27 cellular contexts compared by ENCODE assay signal in the genomic region with DNA sequence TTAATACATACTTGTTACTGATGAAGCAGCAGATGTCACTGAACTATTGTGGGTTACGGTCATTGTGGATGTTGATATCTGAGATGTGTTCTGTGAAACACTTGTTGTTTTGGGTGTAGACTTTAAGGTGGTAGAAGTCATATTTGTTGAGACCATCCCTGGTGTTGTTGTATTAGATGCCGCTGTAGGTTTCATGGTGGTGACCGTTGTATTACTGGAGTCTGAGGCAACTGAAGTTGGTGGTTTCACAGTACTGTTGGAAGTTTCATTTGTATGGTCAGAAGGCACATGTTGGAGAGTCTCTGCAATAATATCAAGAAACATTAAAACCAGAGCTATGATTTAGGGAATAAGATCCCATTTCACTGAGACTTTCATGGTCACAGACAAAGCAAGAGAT. TPM values are rescaled to one million over a fixed set of nuclear protein-coding genes. Genes with fewer than 3 reads are reported as not detected.
DNase-seq lines count a peak whose midpoint lies in the region; ATAC-seq, FAIRE-seq and TF ChIP-seq lines count a peak whose summit lies in the region.
"Had no signal": no experiment of that assay in that cellular context is flagged by ENCODE, and none has a peak within 500 bp of the region (broad histone marks: within the 10 kb centered on the region; RNA-seq: fewer than 3 reads in every experiment).

No MANE protein-coding gene starts in this region.

- no peaks in the 10 kb centered on the region for H3K27me3 ChIP-seq in neural progenitor cell
- H3K27me3 ChIP-seq: body of pancreas, Peyer's patch, SJCRH30, spleen had no signal

- H3K27ac ChIP-seq in neural progenitor cell, result no peak overlapping the region
- H3K27ac ChIP-seq: body of pancreas, lower lobe of right lung, Peyer's patch, SJCRH30 had no signal

- peaks cover 59% of the 10 kb centered on the region for H3K4me1 Mint-ChIP-seq in activated CD4-positive, alpha-beta memory T cell treated with anti-CD3 and anti-CD28 coated beads for 36 hours (ENCODE audit: low read depth)
- H3K4me1 Mint-ChIP-seq in activated CD4-positive, alpha-beta memory T cell treated with anti-CD3 and anti-CD28 coated beads, Interleukin-2, amount 10 ng/mL, durations not matched to agents 7 days and 5 days, result peaks cover 32% of the 10 kb centered on the region
- H3K4me1 Mint-ChIP-seq in HFFc6 (ENCODE audit: low read depth) (peaks cover 7% of the 10 kb centered on the region), nephron progenitor cell (peaks cover 6% of the 10 kb centered on the region), neural progenitor cell (peaks cover 3% of the 10 kb centered on the region)
- peaks cover 62% of the 10 kb centered on the region for H3K4me1 Mint-ChIP-seq in activated naive CD8-positive, alpha-beta T cell treated with anti-CD3 and anti-CD28 coated beads for 36 hours

- FAIRE-seq in urothelium cell line (lab: Jason Lieb, UNC), result no peak
- FAIRE-seq: GM12878, kidney had no signal

- H3K4me3 ChIP-seq in neural progenitor cell, result no peak overlapping the region
- H3K4me3 ChIP-seq: body of pancreas, GM12878, GM23338, lower lobe of right lung, Peyer's patch, SJCRH30, spleen had no signal

- no peak overlapping the region for H3K4me3 Mint-ChIP-seq in activated CD4-positive, alpha-beta memory T cell treated with anti-CD3 and anti-CD28 coated beads for 36 hours
- no peak overlapping the region for H3K4me3 Mint-ChIP-seq in activated CD4-positive, alpha-beta memory T cell treated with anti-CD3 and anti-CD28 coated beads, Interleukin-2, amount 10 ng/mL, durations not matched to agents 7 days and 5 days
- H3K4me3 Mint-ChIP-seq in HFFc6 (no peak overlapping the region), nephron progenitor cell (no peak overlapping the region), neural progenitor cell (no peak overlapping the region)
- no peak overlapping the region for H3K4me3 Mint-ChIP-seq in activated naive CD8-positive, alpha-beta T cell treated with anti-CD3 and anti-CD28 coated beads for 36 hours
- H3K4me3 Mint-ChIP-seq: GM23338 had no signal

- no peaks in the 10 kb centered on the region for H3K27me3 Mint-ChIP-seq in activated CD4-positive, alpha-beta memory T cell treated with anti-CD3 and anti-CD28 coated beads for 36 hours
- H3K27me3 Mint-ChIP-seq in activated CD4-positive, alpha-beta memory T cell treated with anti-CD3 and anti-CD28 coated beads, Interleukin-2, amount 10 ng/mL, durations not matched to agents 7 days and 5 days, result no peaks in the 10 kb centered on the region
- peaks cover 10% of the 10 kb centered on the region for H3K27me3 Mint-ChIP-seq in HFFc6 (ENCODE audit: insufficient read depth)
- H3K27me3 Mint-ChIP-seq in activated naive CD8-positive, alpha-beta T cell treated with anti-CD3 and anti-CD28 coated beads for 36 hours, result no peaks in the 10 kb centered on the region
- H3K27me3 Mint-ChIP-seq in nephron progenitor cell (ENCODE audit: low read depth, poor library complexity), result no peaks in the 10 kb centered on the region
- H3K27me3 Mint-ChIP-seq in neural progenitor cell (ENCODE audit: insufficient read depth, low read depth), result no peaks in the 10 kb centered on the region

- POLR2A ChIA-PET in activated CD4-positive, alpha-beta memory T cell treated with anti-CD3 and anti-CD28 coated beads for 36 hours (lab: Charles Lee), result interaction anchor here (1.9 kb wide), 1 partner anchor 13 kb away, joined by 4 read pairs; no protein-coding TSS in a partner anchor
- POLR2A ChIA-PET in activated CD4-positive, alpha-beta memory T cell treated with anti-CD3 and anti-CD28 coated beads, Interleukin-2, amount 10 ng/mL, durations not matched to agents 7 days and 5 days (lab: Charles Lee), result interaction anchor here (1.1 kb wide), 1 partner anchor 14 kb away, joined by 3 read pairs; no protein-coding TSS in a partner anchor

- peaks cover 3% of the 10 kb centered on the region for H3F3A ChIP-seq in neural progenitor cell (ENCODE audit: low read depth)

- TF ChIP-seq CTCF in HFFc6 (IDR thresholded peaks at IDR 0.05) (no peak), nephron progenitor cell (IDR thresholded peaks at IDR 0.05) (no peak), neural progenitor cell (IDR thresholded peaks at IDR 0.05) (no peak)

- H3K4me1 ChIP-seq in neural progenitor cell, result no peaks in the 10 kb centered on the region
- H3K4me1 ChIP-seq: body of pancreas, Caco-2, lower lobe of right lung, Peyer's patch had no signal

- peak overlapping the region; percentile 40 for H3K27ac Mint-ChIP-seq in activated CD4-positive, alpha-beta memory T cell treated with anti-CD3 and anti-CD28 coated beads for 36 hours
- no peak overlapping the region for H3K27ac Mint-ChIP-seq in activated CD4-positive, alpha-beta memory T cell treated with anti-CD3 and anti-CD28 coated beads, Interleukin-2, amount 10 ng/mL, durations not matched to agents 7 days and 5 days
- H3K27ac Mint-ChIP-seq in HFFc6 (peak overlapping the region; percentile 11; the same call in 1 of the 2 replicates), nephron progenitor cell (peak overlapping the region; percentile 3), neural progenitor cell (no peak overlapping the region)
- H3K27ac Mint-ChIP-seq in activated naive CD8-positive, alpha-beta T cell treated with anti-CD3 and anti-CD28 coated beads for 36 hours, result peak overlapping the region; percentile 47
- H3K27ac Mint-ChIP-seq: GM23338 had no signal

- peaks cover 21% of the 10 kb centered on the region for H3K36me3 ChIP-seq in neural progenitor cell

- no peak overlapping the region for H3K9ac ChIP-seq in neural progenitor cell

- no peak overlapping the region for H2AFZ ChIP-seq in neural progenitor cell (replicated peaks)
- H2AFZ ChIP-seq: GM23338 had no signal

- H4K20me1 ChIP-seq in neural progenitor cell (ENCODE audit: low read depth), result peaks cover under 1% of the 10 kb centered on the region

- CTCF ChIA-PET in activated CD4-positive, alpha-beta memory T cell treated with anti-CD3 and anti-CD28 coated beads for 36 hours (lab: Charles Lee), result interaction anchor here (1.7 to 4.1 kb wide), 2 partner anchors 11 to 108 kb away, joined by 3 to 28 read pairs; no protein-coding TSS in a partner anchor
- CTCF ChIA-PET in activated CD4-positive, alpha-beta memory T cell treated with anti-CD3 and anti-CD28 coated beads, Interleukin-2, amount 10 ng/mL, durations not matched to agents 7 days and 5 days (lab: Charles Lee), result interaction anchor here (1.0 to 2.4 kb wide), 4 partner anchors 9 to 94 kb away, joined by 3 to 9 read pairs (median 7); no protein-coding TSS in a partner anchor

- no peaks in the 10 kb centered on the region for H3K9me3 ChIP-seq in neural progenitor cell (ENCODE audit: low read depth)
- H3K9me3 ChIP-seq: body of pancreas, Caco-2, lower lobe of right lung, Peyer's patch, SJCRH30, spleen had no signal

- H3K4me2 ChIP-seq in neural progenitor cell, result no peak overlapping the region
- H3K4me2 ChIP-seq: GM23338 had no signal

- no peak for DNase-seq in activated CD4-positive, alpha-beta memory T cell treated with anti-CD3 and anti-CD28 coated beads for 36 hours
- no peak for DNase-seq in activated CD4-positive, alpha-beta memory T cell treated with anti-CD3 and anti-CD28 coated beads, Interleukin-2, amount 10 ng/mL, durations not matched to agents 7 days and 5 days
- DNase-seq in HFFc6 (no peak), nephron progenitor cell (no peak), neural progenitor cell (ENCODE audit: low spot score) (no peak), urothelium cell line (ENCODE audit: low spot score) (no peak)
- DNase-seq in activated naive CD8-positive, alpha-beta T cell treated with anti-CD3 and anti-CD28 coated beads for 36 hours, result no peak
- DNase-seq: 8988T; activated CD4-positive, alpha-beta T cell treated with anti-CD3 and anti-CD28 coated beads for 4 hours; activated CD8-positive, alpha-beta memory T cell treated with anti-CD3 and anti-CD28 coated beads, Interleukin-2, amount 50 U/mL, for 48 hours; AML-193; body of pancreas; Caco-2; DMS79 treated with DMSO at 0.1 percent for 48 hours; kidney; lower lobe of right lung; NCI-H446 treated with DMSO at 0.1 percent for 48 hours; NK-92 treated with Interleukin-12 subunit alpha and Interleukin-12 subunit beta, amount 100 ng/mL, for 24 hours; Peyer's patch; retina; spleen; stimulated activated CD4-positive, alpha-beta T cell treated with anti-CD3 and anti-CD28 coated beads, Interleukin-4, amount 100 ng/mL, for 24 hours; trophoblast cell had no signal

- H3K79me2 ChIP-seq in neural progenitor cell (ENCODE audit: low read depth), result no peaks in the 10 kb centered on the region

- H3K36me3 Mint-ChIP-seq in activated CD4-positive, alpha-beta memory T cell treated with anti-CD3 and anti-CD28 coated beads for 36 hours, result peaks cover 43% of the 10 kb centered on the region
- H3K36me3 Mint-ChIP-seq in activated CD4-positive, alpha-beta memory T cell treated with anti-CD3 and anti-CD28 coated beads, Interleukin-2, amount 10 ng/mL, durations not matched to agents 7 days and 5 days (ENCODE audit: low read depth), result peaks cover 54% of the 10 kb centered on the region
- H3K36me3 Mint-ChIP-seq in HFFc6 (ENCODE audit: low read depth) (peaks cover 28% of the 10 kb centered on the region), nephron progenitor cell (ENCODE audit: low read depth) (peaks cover 68% of the 10 kb centered on the region), neural progenitor cell (peaks cover 31% of the 10 kb centered on the region)
- peaks cover 53% of the 10 kb centered on the region for H3K36me3 Mint-ChIP-seq in activated naive CD8-positive, alpha-beta T cell treated with anti-CD3 and anti-CD28 coated beads for 36 hours

- intact Hi-C loops in activated CD4-positive, alpha-beta memory T cell treated with anti-CD3 and anti-CD28 coated beads for 36 hours (cut with micrococcal nuclease), result no loop called here

- no peaks in the 10 kb centered on the region for H3K9me3 Mint-ChIP-seq in activated CD4-positive, alpha-beta memory T cell treated with anti-CD3 and anti-CD28 coated beads for 36 hours
- H3K9me3 Mint-ChIP-seq in activated CD4-positive, alpha-beta memory T cell treated with anti-CD3 and anti-CD28 coated beads, Interleukin-2, amount 10 ng/mL, durations not matched to agents 7 days and 5 days, result no peaks in the 10 kb centered on the region
- H3K9me3 Mint-ChIP-seq in HFFc6, result no peaks in the 10 kb centered on the region
- H3K9me3 Mint-ChIP-seq in activated naive CD8-positive, alpha-beta T cell treated with anti-CD3 and anti-CD28 coated beads for 36 hours, result peaks cover 1% of the 10 kb centered on the region
- H3K9me3 Mint-ChIP-seq in nephron progenitor cell, result no peaks in the 10 kb centered on the region
- no peaks in the 10 kb centered on the region for H3K9me3 Mint-ChIP-seq in neural progenitor cell
- H3K9me3 Mint-ChIP-seq: GM23338 had no signal

- ATAC-seq in HG03045 (IDR thresholded peaks at IDR 0.05; ENCODE audit: unreplicated experiment), result no peak
- ATAC-seq: body of pancreas, GM12878, GM23338, lower lobe of right lung had no signal

RNA-seq across cellular contexts. Expression of gene TMEM123, which starts 50.7 kb away (rescaled TPM):
- 100 to 1,000 TPM; 175 to 180 TPM for total RNA-seq in activated CD4-positive, alpha-beta memory T cell treated with anti-CD3 and anti-CD28 coated beads for 36 hours
- total RNA-seq in activated CD4-positive, alpha-beta memory T cell treated with anti-CD3 and anti-CD28 coated beads, Interleukin-2, amount 10 ng/mL, durations not matched to agents 7 days and 5 days, result 100 to 1,000 TPM; 331 to 343 TPM
- 100 to 1,000 TPM; 128 to 197 (median 161) TPM for total RNA-seq in HFFc6 (2021; fragmentation: NEBNext Ultra II Directional; extraction: Animal tissue kit (Norgen Biotek cat#: 25700))
- 100 to 1,000 TPM; 299 to 310 TPM for total RNA-seq in activated naive CD8-positive, alpha-beta T cell treated with anti-CD3 and anti-CD28 coated beads for 36 hours
- total RNA-seq in neural progenitor cell (ENCODE audit: low replicate concordance), result 127 and 230 TPM in 2 replicates

RNA-seq across cellular contexts. Expression of gene BIRC2, which starts 54.9 kb away (rescaled TPM):
- total RNA-seq in activated CD4-positive, alpha-beta memory T cell treated with anti-CD3 and anti-CD28 coated beads for 36 hours, result 10 to 100 TPM; 33.7 to 34.3 TPM
- total RNA-seq in activated CD4-positive, alpha-beta memory T cell treated with anti-CD3 and anti-CD28 coated beads, Interleukin-2, amount 10 ng/mL, durations not matched to agents 7 days and 5 days, result 10 to 100 TPM; 36.0 to 39.7 TPM
- 10 to 100 TPM; 49.5 to 64.6 (median 58.3) TPM for total RNA-seq in HFFc6 (2021; fragmentation: NEBNext Ultra II Directional; extraction: Animal tissue kit (Norgen Biotek cat#: 25700))
- total RNA-seq in activated naive CD8-positive, alpha-beta T cell treated with anti-CD3 and anti-CD28 coated beads for 36 hours, result 10 to 100 TPM; 29.6 to 30.7 TPM
- total RNA-seq in neural progenitor cell (ENCODE audit: low replicate concordance), result 52.5 and 78.1 TPM in 2 replicates

Comparison
In these comparisons a context has a peak if more than half of its experiments do, and no peak if none do; other contexts are left out.
1. H3K27ac Mint-ChIP-seq: peak in activated CD4-positive, alpha-beta memory T cell treated with anti-CD3 and anti-CD28 coated beads for 36 hours (single experiment), HFFc6 (single experiment), activated naive CD8-positive, alpha-beta T cell treated with anti-CD3 and anti-CD28 coated beads for 36 hours (single experiment) and nephron progenitor cell (single experiment); none in activated CD4-positive, alpha-beta memory T cell treated with anti-CD3 and anti-CD28 coated beads, Interleukin-2, amount 10 ng/mL, durations not matched to agents 7 days and 5 days (single experiment) and neural progenitor cell (single experiment).